ENCODE assay signal across 14 cellular contexts in genomic region chr1:34419662-34420061, GRCh38.
DNase-seq lines count a peak whose midpoint lies in the region; ATAC-seq and TF ChIP-seq lines count a peak whose summit lies in the region.
"Had no signal": no experiment of that assay in that cellular context is flagged by ENCODE, and none has a peak within 500 bp of the region (broad histone marks: within the 10 kb centered on the region; RNA-seq: fewer than 3 reads in every experiment).

No MANE protein-coding gene starts in this region.

- H3K27ac ChIP-seq in esophagus muscularis mucosa (replicated peaks in 1 of 4), result no peak overlapping the region
- H3K27ac ChIP-seq: stomach had no signal

- H3K36me3 ChIP-seq in H7 (replicated peaks; ENCODE audit: control insufficient read depth, insufficient read depth, low read length) (no peaks in the 10 kb centered on the region), esophagus muscularis mucosa (no peaks in the 10 kb centered on the region)
- H3K36me3 ChIP-seq: stomach had no signal

- no peaks in the 10 kb centered on the region for H3K4me1 ChIP-seq in esophagus muscularis mucosa
- H3K4me1 ChIP-seq: stomach had no signal

- no peaks in the 10 kb centered on the region; the same call in 1 of the 2 replicates for H3K27me3 ChIP-seq in H7 (ENCODE audit: control insufficient read depth, insufficient read depth, low read length)
- H3K27me3 ChIP-seq in esophagus muscularis mucosa, result peaks cover 0 to 45% (median 0%) of the 10 kb centered on the region in 4 donors

- intact Hi-C loops in esophagus muscularis mucosa (cut with DNase I), result no loop called here

- H3K9me3 ChIP-seq in esophagus muscularis mucosa, result no peaks in the 10 kb centered on the region
- H3K9me3 ChIP-seq: stomach had no signal

- H3K4me3 ChIP-seq in H7 (ENCODE audit: insufficient read depth, low read depth, low read length), result no peak overlapping the region
- H3K4me3 ChIP-seq in esophagus muscularis mucosa, result no peak overlapping the region
- H3K4me3 ChIP-seq: stomach had no signal

- 15% methylated on average over 2 of the region's 4 CpGs for WGBS in esophagus muscularis mucosa

- TF ChIP-seq EP300 in esophagus muscularis mucosa (IDR thresholded peaks at IDR 0.05), result no peak

- TF ChIP-seq CTCF in esophagus muscularis mucosa (IDR thresholded peaks at IDR 0.05), result no peak

- no peak for ATAC-seq in HG03457 (IDR thresholded peaks at IDR 0.05; ENCODE audit: unreplicated experiment)

- DNase-seq in Ammon's horn (ENCODE audit: low spot score), result peak; percentile 8
- DNase-seq in H7, result peak; percentile 78
- peak; percentile 9 for DNase-seq in SK-N-DZ (ENCODE audit: low spot score)
- DNase-seq in islet precursor cell, result peak; percentile 69
- DNase-seq in pons (ENCODE audit: low spot score), result no peak
- no peak for DNase-seq in esophagus muscularis mucosa (ENCODE audit: extremely low spot score)
- no peak for DNase-seq in central memory CD4-positive, alpha-beta T cell
- DNase-seq: activated CD4-positive, alpha-beta T cell treated with anti-CD3 and anti-CD28 coated beads, Interleukin-2, amount 10 ng/mL, durations not matched to agents 7 days and 5 days; COR-L47; MM.1S; NCI-H748 treated with DMSO at 0.1 percent for 48 hours; stimulated activated CD4-positive, alpha-beta T cell treated with anti-CD3 and anti-CD28 coated beads, Interleukin-4, amount 100 ng/mL, for 4 hours; stomach had no signal

- no peak for TF ChIP-seq POLR2A in esophagus muscularis mucosa (IDR thresholded peaks at IDR 0.05; ENCODE audit: low read depth)

Comparison
In these comparisons a context has a peak if more than half of its experiments do, and no peak if none do; other contexts are left out.
1. DNase-seq: peak in Ammon's horn (single experiment), H7 (single experiment), SK-N-DZ (single experiment) and islet precursor cell (single experiment); none in pons (single experiment), esophagus muscularis mucosa (single experiment) and central memory CD4-positive, alpha-beta T cell (single experiment).